Comparison of ENCODE assay signal across 8 cellular contexts in the genomic region with DNA sequence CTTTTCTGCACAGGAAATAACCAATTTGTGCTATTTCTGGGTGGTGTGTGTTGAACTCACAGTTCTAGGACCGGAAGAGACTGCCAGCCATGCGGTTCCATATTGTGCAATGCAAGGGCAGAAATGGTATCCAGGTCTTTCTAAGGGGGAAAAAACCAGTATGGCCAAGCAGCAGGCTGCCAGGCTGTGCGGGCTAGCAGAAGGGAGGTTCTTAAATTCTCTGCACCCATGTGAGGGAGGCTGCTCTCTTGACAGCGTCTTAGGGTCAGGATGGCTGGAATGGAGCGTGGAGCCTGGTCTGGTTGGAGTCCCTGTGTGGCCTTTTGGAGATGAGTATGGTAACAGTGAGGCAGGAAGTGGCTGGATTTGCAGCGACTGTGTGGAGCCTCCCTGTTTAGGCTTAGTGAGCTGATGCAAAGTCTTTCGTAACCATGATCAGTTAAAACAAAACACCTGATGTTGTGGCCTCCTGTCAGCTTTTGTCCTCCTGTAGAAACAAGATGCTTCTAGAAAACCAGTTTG. TPM values are rescaled to one million over a fixed set of nuclear protein-coding genes. Genes with fewer than 3 reads are reported as not detected.
DNase-seq lines count a peak whose midpoint lies in the region; ATAC-seq lines count a peak whose summit lies in the region.

No MANE protein-coding gene starts in this region.

- DNase-seq in activated CD4-positive, CD25-positive, alpha-beta regulatory T cell treated with anti-CD3 and anti-CD28 coated beads, Interleukin-2, amount 50 U/mL, for 72 hours = peak; percentile 55
- DNase-seq in NOMO-1 (lab: John Stamatoyannopoulos, UW; ENCODE audit: unreplicated experiment in 2 of 2) (peak; percentile 87 to 92), epidermal melanocyte (ENCODE audit: insufficient read length, low spot score) (peak; percentile 31), sciatic nerve (ENCODE audit: low spot score) (no peak), dedifferentiated amniotic fluid mesenchymal stem cell (ENCODE audit: extremely low spot score) (no peak), NCI-H1436 (lab: John Stamatoyannopoulos, UW) (no peak)

- ATAC-seq in activated CD4-positive, CD25-positive, alpha-beta regulatory T cell treated with anti-CD3 and anti-CD28 coated beads, Interleukin-2, amount 50 U/mL, for 24 hours = no peak
- peak; percentile 58 for ATAC-seq in HG02678 (IDR thresholded peaks at IDR 0.05; ENCODE audit: unreplicated experiment)
- ATAC-seq in sciatic nerve = peak; percentile 69

- intact Hi-C loops in sciatic nerve (cut with DNase I) = no loop called here

RNA-seq across cellular contexts. Expression of a gene that starts 52.6 kb away (rescaled TPM):
- 31.0 TPM for total RNA-seq in sciatic nerve

Comparison
In these comparisons a context has a peak if more than half of its experiments do, and no peak if none do; other contexts are left out.
1. DNase-seq: peak in activated CD4-positive, CD25-positive, alpha-beta regulatory T cell treated with anti-CD3 and anti-CD28 coated beads, Interleukin-2, amount 50 U/mL, for 72 hours (single experiment), NOMO-1 (2 of 2) and epidermal melanocyte (single experiment); none in sciatic nerve (single experiment), dedifferentiated amniotic fluid mesenchymal stem cell (single experiment) and NCI-H1436 (single experiment).
2. ATAC-seq: peak in HG02678 (single experiment) and sciatic nerve (single experiment); none in activated CD4-positive, CD25-positive, alpha-beta regulatory T cell treated with anti-CD3 and anti-CD28 coated beads, Interleukin-2, amount 50 U/mL, for 24 hours (0 of 2).